In the genomic region with DNA sequence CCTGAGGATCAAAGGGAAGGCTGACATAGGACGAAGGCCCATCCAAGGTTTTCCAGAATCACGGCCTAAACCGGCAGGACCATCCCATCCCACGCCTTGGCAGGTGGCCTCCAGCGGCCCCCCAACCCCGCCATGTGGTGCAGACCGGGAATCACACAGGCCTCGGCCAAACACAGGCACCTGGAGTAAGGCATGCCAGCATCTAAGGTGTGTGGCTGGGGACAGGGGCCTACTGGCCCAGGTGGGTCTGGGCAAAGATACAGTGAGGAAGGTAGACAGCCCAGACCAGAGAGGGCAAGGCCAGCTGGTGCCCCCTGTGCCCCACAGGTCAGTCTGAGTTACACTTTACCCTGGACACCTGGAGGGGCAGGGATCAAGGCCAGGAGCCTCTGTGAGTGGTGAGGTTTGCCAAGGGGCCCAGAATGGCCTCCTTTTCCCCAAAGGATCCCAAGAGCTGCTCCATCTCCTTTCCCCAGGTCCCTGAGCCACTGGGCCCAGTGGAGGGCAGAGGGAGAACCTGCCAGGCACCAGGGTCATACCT, we compare ENCODE assay signal across 8 cellular contexts. TPM values are rescaled to one million over a fixed set of nuclear protein-coding genes. Genes with fewer than 3 reads are reported as not detected.
"Had no signal": no experiment of that assay in that cellular context is flagged by ENCODE, and none has a peak within 500 bp of the region (broad histone marks: within the 10 kb centered on the region; RNA-seq: fewer than 3 reads in every experiment).

No MANE protein-coding gene starts in this region.

- H2AFZ ChIP-seq: GM23338 had no signal

- H3K27ac Mint-ChIP-seq: GM23338, H9, IgD-negative memory B cell had no signal

- H3K4me3 Mint-ChIP-seq: GM23338, H9, IgD-negative memory B cell had no signal

- DNase-seq: H9, HCEC 1CT, KBM-7 had no signal

- H3K4me3 ChIP-seq: GM23338 had no signal

- H3K27me3 Mint-ChIP-seq: IgD-negative memory B cell had no signal

- H3K27ac ChIP-seq: HL-60 had no signal

- H3K4me1 Mint-ChIP-seq: GM23338 had no signal

- H3K4me2 ChIP-seq: GM23338 had no signal

- H3K9me3 Mint-ChIP-seq: GM23338, H9, IgD-negative memory B cell had no signal

- ATAC-seq: GM23338 had no signal

RNA-seq across cellular contexts. Expression of gene TAS1R2, which starts 12.7 kb away (rescaled TPM):
- total RNA-seq: GM23338, H1, H9, HT1080 had no signal
- polyA plus RNA-seq: GM23338, H1, IgD-negative memory B cell had no signal
